ENCODE assay signal across 8 cellular contexts in the genomic region with DNA sequence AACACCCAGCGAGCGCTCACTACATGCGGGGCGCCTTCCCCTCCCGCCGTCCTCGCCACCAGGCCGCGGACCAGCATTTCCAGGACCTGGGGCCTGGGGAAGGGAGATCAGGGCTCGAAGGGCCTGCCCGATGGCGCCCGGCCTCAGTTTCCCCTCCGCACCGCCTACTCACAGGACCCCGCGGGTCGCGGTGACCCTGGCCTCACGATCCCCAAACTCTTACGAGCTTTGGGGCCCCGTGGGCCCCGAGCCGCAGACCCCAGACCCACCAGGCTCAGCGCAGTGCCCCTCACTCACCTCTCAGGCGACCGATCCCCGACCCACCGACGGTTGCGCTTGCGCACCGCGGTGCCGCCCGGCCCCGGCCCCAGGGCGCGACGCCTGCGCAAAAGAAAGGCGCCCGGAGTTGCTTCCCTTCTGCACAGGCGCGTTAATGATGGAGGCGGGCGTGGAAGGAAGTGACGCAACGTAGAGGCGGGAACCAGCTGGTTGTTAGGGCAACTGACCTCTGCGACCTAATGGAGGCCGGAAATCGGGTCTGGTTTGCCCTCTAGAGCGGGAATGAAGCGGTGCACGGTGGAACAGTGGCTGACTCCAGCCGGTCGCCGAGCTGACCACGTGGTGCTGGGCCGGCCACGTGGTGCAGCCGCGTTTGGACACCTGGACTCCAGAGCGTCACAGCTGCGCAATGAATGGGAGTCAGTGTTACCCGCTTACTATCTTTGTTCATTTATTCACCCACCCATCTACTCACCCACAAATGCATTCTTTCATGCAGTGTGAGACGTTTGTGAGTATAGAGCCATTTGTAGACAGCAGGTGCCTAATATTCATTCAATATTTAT.
DNase-seq lines count a peak whose midpoint lies in the region; ATAC-seq and FAIRE-seq lines count a peak whose summit lies in the region.

TSS of gene SGTA (minus strand) at position 338 of the 845 bp plus-strand sequence. CDS start 14,205 bp downstream, outside the sequence.

- peak within 1 kb of the TSS; percentile 96 for H3K4me3 ChIP-seq in BLaER1

- peaks cover 49% of the 10 kb centered on the region for H3K36me3 ChIP-seq in BLaER1

- H3K9ac ChIP-seq in BLaER1 = peak within 1 kb of the TSS; percentile 99

- DNase-seq in GM19239 (ENCODE audit: insufficient read length, low spot score) = peak; percentile 97
- DNase-seq in NCI-H524 treated with DMSO at 0.1 percent for 48 hours (lab: John Stamatoyannopoulos, UW) = peak; percentile 99
- DNase-seq in activated CD4-positive, alpha-beta T cell treated with anti-CD3 and anti-CD28 coated beads for 4 hours = peak; percentile 95 to 97
- peak; percentile 98 for DNase-seq in kidney glomerular epithelial cell (lab: John Stamatoyannopoulos, UW)
- peak; percentile 90 to 91 for DNase-seq in stimulated activated CD4-positive, alpha-beta T cell treated with anti-CD3 and anti-CD28 coated beads, Interleukin-1b, Interleukin-23, amount 100 ng/mL, for 1 hour (ENCODE audit: low read depth in 2 of 2)

- peaks cover 67% of the 10 kb centered on the region for H4K20me1 ChIP-seq in BLaER1

- H3K9me3 ChIP-seq in BLaER1 = no peaks in the 10 kb centered on the region

- H3K4me2 ChIP-seq in BLaER1 = peak within 1 kb of the TSS; percentile 97

- peaks cover 82% of the 10 kb centered on the region for H3K4me1 ChIP-seq in BLaER1

- peak within 1 kb of the TSS; percentile 98 for H3K27ac ChIP-seq in BLaER1
- peak within 1 kb of the TSS; percentile 97 for H3K27ac ChIP-seq in cingulate gyrus (ENCODE audit: low read depth, low read length)

- FAIRE-seq in GM19239 (lab: Jason Lieb, UNC) = peak; percentile 99

- no peaks in the 10 kb centered on the region for H3K27me3 ChIP-seq in BLaER1

- peak; percentile 56 for ATAC-seq in HG03457 (IDR thresholded peaks at IDR 0.05; ENCODE audit: unreplicated experiment)

Comparison
In these comparisons a context has a peak if more than half of its experiments do, and no peak if none do; other contexts are left out.
1. Peak in every context shown above with its lines: DNase-seq, ATAC-seq, H3K4me3 ChIP-seq and H3K27ac ChIP-seq.